Comparison of ENCODE assay signal across 8 cellular contexts in the genomic region with DNA sequence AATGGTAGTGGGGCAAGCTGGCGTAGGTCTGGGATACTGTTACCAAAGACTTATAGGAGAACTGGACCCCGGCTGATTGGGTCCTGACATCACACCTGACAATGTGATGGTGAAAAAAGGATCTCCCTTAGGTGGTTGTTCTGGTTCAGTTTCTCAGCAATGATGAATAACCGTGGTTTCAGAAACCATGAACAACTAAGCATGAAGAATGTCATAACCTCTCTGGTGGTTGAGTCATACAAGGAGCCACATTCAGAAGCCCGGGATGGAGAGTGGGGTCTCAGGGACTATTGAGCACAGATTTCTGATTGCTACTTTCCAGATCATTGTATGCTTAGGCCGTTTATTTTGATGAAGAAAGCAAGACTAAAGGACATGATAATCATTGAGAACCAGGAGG. TPM values are rescaled to one million over a fixed set of nuclear protein-coding genes. Genes with fewer than 3 reads are reported as not detected.
DNase-seq lines count a peak whose midpoint lies in the region; ATAC-seq and TF ChIP-seq lines count a peak whose summit lies in the region.

No MANE protein-coding gene starts in this region.

- no peak overlapping the region for H3K4me3 ChIP-seq in astrocyte of the spinal cord (ENCODE audit: low read depth, low read length)
- no peak overlapping the region for H3K4me3 ChIP-seq in thyroid gland (replicated peaks in 1 of 3)

- intact Hi-C loops in thyroid gland (cut with DNase I): no loop called here

- TF ChIP-seq CTCF in GM10266 (IDR thresholded peaks at IDR 0.05; ENCODE audit: control insufficient read depth, insufficient read depth, low read depth, missing control alignments) (no peak), astrocyte of the spinal cord (IDR thresholded peaks at IDR 0.05; ENCODE audit: low read depth, low read length) (no peak), thyroid gland (IDR thresholded peaks at IDR 0.05) (no peak)

- no peak for TF ChIP-seq POLR2A in thyroid gland (IDR thresholded peaks at IDR 0.05)

- in situ Hi-C loops in astrocyte of the spinal cord (cut with HindIII; ENCODE audit: low sequenced_read_pairs): no loop called here

- ATAC-seq in GM21360 (IDR thresholded peaks at IDR 0.05; ENCODE audit: unreplicated experiment): peak; percentile 69
- ATAC-seq in HG03432 (IDR thresholded peaks at IDR 0.05; ENCODE audit: unreplicated experiment): peak; percentile 75

- no peaks in the 10 kb centered on the region for H3K36me3 ChIP-seq in thyroid gland

- peak; percentile 74 for DNase-seq in GM10266 (ENCODE audit: extremely low spot score)
- DNase-seq in astrocyte of the spinal cord (ENCODE audit: low read depth, low spot score): peak; percentile 26
- DNase-seq in HPDE6-E6E7 (ENCODE audit: extremely low spot score): no peak
- no peak for DNase-seq in GF-D8 (lab: John Stamatoyannopoulos, UW)
- no peak for DNase-seq in midbrain (lab: John Stamatoyannopoulos, UW)
- no peak for DNase-seq in thyroid gland

- peaks cover 0 to 5% of the 10 kb centered on the region in 2 donors for H3K4me1 ChIP-seq in thyroid gland

- no peak overlapping the region for H3K27ac ChIP-seq in thyroid gland

- H3K9me3 ChIP-seq in thyroid gland: no peaks in the 10 kb centered on the region

- WGBS in thyroid gland, 2 donors: 84 to 87% methylated on average over 5 of the region's 5 CpGs

- H3K27me3 ChIP-seq in thyroid gland: no peaks in the 10 kb centered on the region

RNA-seq across cellular contexts. Expression of a gene that starts 17.4 kb away (rescaled TPM):
- total RNA-seq in thyroid gland: 10 to 100 TPM in 2 of 4 donors, 1 to 10 TPM in 2; 9.3 to 17.5 (median 10.1) TPM

Comparison
In these comparisons a context has a peak if more than half of its experiments do, and no peak if none do; other contexts are left out.
1. DNase-seq: peak in GM10266 (single experiment) and astrocyte of the spinal cord (single experiment); none in HPDE6-E6E7 (single experiment), GF-D8 (single experiment), midbrain (single experiment) and thyroid gland (0 of 2).